ENCODE assay signal across 16 cellular contexts in genomic region chr2:128405467-128405900, GRCh38.
"Had no signal": no experiment of that assay in that cellular context is flagged by ENCODE, and none has a peak within 500 bp of the region (broad histone marks: within the 10 kb centered on the region; RNA-seq: fewer than 3 reads in every experiment).

No MANE protein-coding gene starts in this region.

- H3K4me1 ChIP-seq: lower lobe of right lung had no signal

- H3K27ac Mint-ChIP-seq: activated naive CD8-positive, alpha-beta T cell treated with anti-CD3 and anti-CD28 coated beads for 36 hours; activated T-cell treated with anti-CD3 and anti-CD28 coated beads, Interleukin-2, amount 50 U/mL, for 72 hours; T-helper 17 cell had no signal

- H3K9me3 Mint-ChIP-seq: activated naive CD8-positive, alpha-beta T cell treated with anti-CD3 and anti-CD28 coated beads for 36 hours; activated T-cell treated with anti-CD3 and anti-CD28 coated beads, Interleukin-2, amount 50 U/mL, for 72 hours had no signal

- H3K36me3 Mint-ChIP-seq: activated naive CD8-positive, alpha-beta T cell treated with anti-CD3 and anti-CD28 coated beads for 36 hours had no signal

- H3K36me3 ChIP-seq: brain microvascular endothelial cell, lower lobe of right lung, neutrophil, WERI-Rb-1 had no signal

- H3K9me3 ChIP-seq: lower lobe of right lung, neutrophil had no signal

- H3K4me3 Mint-ChIP-seq: activated naive CD8-positive, alpha-beta T cell treated with anti-CD3 and anti-CD28 coated beads for 36 hours; activated T-cell treated with anti-CD3 and anti-CD28 coated beads, Interleukin-2, amount 50 U/mL, for 72 hours; T-helper 17 cell had no signal

- H3K27me3 ChIP-seq: brain microvascular endothelial cell, neutrophil had no signal

- DNase-seq: activated CD4-positive, alpha-beta T cell treated with anti-CD3 and anti-CD28 coated beads, Interleukin-2, amount 50 U/mL, for 48 hours; activated naive CD8-positive, alpha-beta T cell treated with anti-CD3 and anti-CD28 coated beads for 36 hours; activated T-cell treated with anti-CD3 and anti-CD28 coated beads, Interleukin-2, amount 50 U/mL, for 72 hours; amygdala; brain microvascular endothelial cell; cerebellar nuclear complex; dermis blood vessel endothelial cell; lower lobe of right lung; midbrain; small intestine; stimulated activated CD4-positive, alpha-beta T cell treated with anti-CD3 and anti-CD28 coated beads, Interleukin-4, amount 100 ng/mL, for 4 hours; stimulated activated CD8-positive, alpha-beta memory T cell treated with anti-CD3 and anti-CD28 coated beads, Interleukin-4, amount 100 ng/mL, for 48 hours; stimulated activated naive CD4-positive, alpha-beta T cell treated with Interleukin-2 at 50 U/mL for 16 hours; T-helper 17 cell had no signal

- H3K27ac ChIP-seq: brain microvascular endothelial cell, lower lobe of right lung, neutrophil, WERI-Rb-1 had no signal

- H3K4me3 ChIP-seq: lower lobe of right lung had no signal

- H3K4me1 Mint-ChIP-seq: activated naive CD8-positive, alpha-beta T cell treated with anti-CD3 and anti-CD28 coated beads for 36 hours; T-helper 17 cell had no signal
